ENCODE assay signal across 1 cellular context in the genomic region with DNA sequence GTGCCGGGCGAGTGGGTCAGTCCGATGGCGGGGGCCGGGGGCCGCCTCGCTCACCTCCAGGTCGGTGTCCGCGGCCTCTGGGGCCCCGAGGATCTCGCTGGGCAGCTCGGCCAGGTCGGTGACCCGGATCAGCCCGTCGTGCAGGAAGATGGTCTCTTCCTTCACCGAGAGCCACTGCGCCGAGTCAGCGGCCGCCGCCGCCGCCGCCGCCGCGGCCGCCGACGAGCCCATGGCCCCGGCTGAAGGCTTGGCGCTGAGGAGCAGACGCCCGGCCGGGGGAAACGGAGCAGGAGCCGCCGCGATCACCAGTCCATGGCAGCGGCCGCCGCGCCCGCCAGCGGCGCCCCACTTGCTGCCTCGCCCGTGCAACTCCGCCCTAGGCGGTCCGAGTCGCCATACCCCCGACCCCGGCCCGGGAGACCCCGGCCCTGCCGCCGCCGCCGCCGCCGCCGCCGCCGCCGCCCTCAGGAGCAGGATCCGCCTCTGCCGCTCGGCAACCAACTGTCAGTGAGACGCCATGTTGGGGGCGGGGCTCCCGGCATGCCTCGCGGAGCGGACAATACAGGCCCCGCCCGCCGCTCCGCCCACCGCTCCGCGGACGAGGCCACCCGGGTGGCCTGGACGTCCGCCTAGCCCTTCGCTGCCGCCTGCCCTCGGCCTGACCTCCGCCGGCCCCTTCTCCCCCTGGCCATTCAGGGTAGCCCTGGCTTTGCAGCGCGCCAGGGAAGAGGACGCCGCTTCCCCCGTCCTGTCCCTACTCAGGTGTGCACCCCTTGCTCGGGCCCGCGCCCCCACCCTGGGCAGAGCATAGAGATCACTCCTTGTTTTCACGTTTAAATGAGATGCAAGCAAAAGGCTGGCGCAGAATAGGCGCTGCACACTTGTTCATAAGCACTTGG.
TF ChIP-seq lines count a peak whose summit lies in the region.

A gene with protein sequence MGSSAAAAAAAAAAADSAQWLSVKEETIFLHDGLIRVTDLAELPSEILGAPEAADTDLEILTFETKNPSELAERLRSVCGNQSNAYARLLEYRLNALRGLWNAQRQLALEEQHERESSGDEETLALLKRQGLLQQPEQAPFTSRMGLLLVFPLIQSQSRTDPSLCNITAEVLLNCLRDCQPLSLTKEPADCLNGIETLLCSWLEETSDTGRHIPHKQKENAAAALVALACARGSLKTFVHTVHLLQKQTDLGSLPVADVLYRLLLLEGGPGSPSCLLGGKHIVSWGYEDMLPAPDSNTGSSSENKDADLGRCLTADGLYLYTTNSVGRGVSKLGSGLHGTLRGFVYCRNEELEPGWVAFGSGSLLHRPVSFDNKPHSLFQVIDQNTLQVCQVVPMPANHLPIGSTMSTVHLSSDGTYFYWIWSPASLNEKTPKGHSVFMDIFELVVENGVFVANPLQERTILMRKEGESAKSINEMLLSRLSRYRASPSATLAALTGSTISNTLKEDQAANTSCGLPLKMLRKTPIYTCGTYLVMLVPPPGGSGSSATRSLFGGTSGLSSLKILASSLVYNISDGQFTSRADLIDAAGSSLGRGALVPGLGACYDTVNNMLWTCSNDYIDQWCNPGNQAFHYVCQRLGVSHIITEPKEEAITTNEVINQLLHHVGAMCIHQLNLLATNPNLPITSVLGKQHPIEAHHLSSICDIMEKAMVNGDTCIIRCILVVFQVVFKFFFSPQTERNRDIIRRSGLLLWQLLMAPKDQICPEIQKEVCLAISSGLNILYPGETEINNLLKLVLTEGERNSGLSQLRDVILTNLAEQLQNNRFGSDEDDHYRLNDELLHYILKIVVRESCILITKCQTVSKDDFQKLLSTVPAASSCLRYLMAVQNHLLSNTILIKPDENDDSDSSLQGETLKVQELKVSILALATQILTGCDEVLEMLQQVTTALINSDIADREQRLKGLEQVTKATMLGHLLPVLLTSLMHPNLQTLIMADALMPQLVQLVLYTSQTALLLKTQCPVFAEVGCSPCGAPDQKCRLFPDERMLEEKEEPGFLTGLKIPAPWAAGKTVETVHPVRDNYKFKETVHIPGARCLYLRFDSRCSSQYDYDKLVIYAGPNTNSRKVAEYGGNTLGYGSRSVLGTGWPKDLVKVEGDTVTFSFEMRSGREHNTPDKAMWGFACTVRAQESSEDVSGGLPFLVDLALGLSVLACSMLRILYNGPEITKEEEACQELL (N-terminal part only) (minus strand): TSS at position 534 of the 899 bp plus-strand sequence. CDS start 303 bp downstream, at position 231.

TF ChIP-seq in K562, 482 proteins besides CTCF, POLR2A, EP300 and RAD21 (continued from another document):
- TF ChIP-seq, protein P1, sequence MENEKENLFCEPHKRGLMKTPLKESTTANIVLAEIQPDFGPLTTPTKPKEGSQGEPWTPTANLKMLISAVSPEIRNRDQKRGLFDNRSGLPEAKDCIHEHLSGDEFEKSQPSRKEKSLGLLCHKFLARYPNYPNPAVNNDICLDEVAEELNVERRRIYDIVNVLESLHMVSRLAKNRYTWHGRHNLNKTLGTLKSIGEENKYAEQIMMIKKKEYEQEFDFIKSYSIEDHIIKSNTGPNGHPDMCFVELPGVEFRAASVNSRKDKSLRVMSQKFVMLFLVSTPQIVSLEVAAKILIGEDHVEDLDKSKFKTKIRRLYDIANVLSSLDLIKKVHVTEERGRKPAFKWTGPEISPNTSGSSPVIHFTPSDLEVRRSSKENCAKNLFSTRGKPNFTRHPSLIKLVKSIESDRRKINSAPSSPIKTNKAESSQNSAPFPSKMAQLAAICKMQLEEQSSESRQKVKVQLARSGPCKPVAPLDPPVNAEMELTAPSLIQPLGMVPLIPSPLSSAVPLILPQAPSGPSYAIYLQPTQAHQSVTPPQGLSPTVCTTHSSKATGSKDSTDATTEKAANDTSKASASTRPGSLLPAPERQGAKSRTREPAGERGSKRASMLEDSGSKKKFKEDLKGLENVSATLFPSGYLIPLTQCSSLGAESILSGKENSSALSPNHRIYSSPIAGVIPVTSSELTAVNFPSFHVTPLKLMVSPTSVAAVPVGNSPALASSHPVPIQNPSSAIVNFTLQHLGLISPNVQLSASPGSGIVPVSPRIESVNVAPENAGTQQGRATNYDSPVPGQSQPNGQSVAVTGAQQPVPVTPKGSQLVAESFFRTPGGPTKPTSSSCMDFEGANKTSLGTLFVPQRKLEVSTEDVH (IDR thresholded peaks at IDR 0.05; ENCODE audit: low read depth, partially characterized antibody), result no peak
- no peak for TF ChIP-seq POLR3G (IDR thresholded peaks at IDR 0.05; ENCODE audit: extremely low read depth, insufficient read length, insufficient replicate concordance)
- TF ChIP-seq MCM7 (IDR thresholded peaks at IDR 0.05), result no peak
- TF ChIP-seq YBX1 (IDR thresholded peaks at IDR 0.05), result no peak
- no peak for TF ChIP-seq SMARCC2 (IDR thresholded peaks at IDR 0.05; ENCODE audit: low read depth)
- no peak for TF ChIP-seq ZNF507 (tag; conservative IDR thresholded peaks at IDR 0.05)
- TF ChIP-seq, protein P2, sequence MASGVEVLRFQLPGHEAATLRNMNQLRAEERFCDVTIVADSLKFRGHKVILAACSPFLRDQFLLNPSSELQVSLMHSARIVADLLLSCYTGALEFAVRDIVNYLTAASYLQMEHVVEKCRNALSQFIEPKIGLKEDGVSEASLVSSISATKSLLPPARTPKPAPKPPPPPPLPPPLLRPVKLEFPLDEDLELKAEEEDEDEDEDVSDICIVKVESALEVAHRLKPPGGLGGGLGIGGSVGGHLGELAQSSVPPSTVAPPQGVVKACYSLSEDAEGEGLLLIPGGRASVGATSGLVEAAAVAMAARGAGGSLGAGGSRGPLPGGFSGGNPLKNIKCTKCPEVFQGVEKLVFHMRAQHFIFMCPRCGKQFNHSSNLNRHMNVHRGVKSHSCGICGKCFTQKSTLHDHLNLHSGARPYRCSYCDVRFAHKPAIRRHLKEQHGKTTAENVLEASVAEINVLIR (CRISPR knock-in tag; IDR thresholded peaks at IDR 0.05), result no peak
- TF ChIP-seq ZSCAN32 (CRISPR knock-in tag; IDR thresholded peaks at IDR 0.05), result no peak
- TF ChIP-seq, protein P3, sequence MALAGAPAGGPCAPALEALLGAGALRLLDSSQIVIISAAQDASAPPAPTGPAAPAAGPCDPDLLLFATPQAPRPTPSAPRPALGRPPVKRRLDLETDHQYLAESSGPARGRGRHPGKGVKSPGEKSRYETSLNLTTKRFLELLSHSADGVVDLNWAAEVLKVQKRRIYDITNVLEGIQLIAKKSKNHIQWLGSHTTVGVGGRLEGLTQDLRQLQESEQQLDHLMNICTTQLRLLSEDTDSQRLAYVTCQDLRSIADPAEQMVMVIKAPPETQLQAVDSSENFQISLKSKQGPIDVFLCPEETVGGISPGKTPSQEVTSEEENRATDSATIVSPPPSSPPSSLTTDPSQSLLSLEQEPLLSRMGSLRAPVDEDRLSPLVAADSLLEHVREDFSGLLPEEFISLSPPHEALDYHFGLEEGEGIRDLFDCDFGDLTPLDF (CRISPR knock-in tag; IDR thresholded peaks at IDR 0.05), result no peak
- TF ChIP-seq ETS2 (tag; IDR thresholded peaks at IDR 0.05; ENCODE audit: borderline replicate concordance, poor library complexity, severe bottlenecking), result no peak
- TF ChIP-seq TRIM24 (IDR thresholded peaks at IDR 0.05), result peak in 1 of 2 experiments; percentile 27; a peak in 1 of 4 replicates
- no peak for TF ChIP-seq E2F3 (CRISPR knock-in tag; IDR thresholded peaks at IDR 0.05)
- TF ChIP-seq KDM2B (CRISPR knock-in tag; IDR thresholded peaks at IDR 0.05), result peak; percentile 78; the same call in 1 of the 2 replicates
- TF ChIP-seq, protein P4, sequence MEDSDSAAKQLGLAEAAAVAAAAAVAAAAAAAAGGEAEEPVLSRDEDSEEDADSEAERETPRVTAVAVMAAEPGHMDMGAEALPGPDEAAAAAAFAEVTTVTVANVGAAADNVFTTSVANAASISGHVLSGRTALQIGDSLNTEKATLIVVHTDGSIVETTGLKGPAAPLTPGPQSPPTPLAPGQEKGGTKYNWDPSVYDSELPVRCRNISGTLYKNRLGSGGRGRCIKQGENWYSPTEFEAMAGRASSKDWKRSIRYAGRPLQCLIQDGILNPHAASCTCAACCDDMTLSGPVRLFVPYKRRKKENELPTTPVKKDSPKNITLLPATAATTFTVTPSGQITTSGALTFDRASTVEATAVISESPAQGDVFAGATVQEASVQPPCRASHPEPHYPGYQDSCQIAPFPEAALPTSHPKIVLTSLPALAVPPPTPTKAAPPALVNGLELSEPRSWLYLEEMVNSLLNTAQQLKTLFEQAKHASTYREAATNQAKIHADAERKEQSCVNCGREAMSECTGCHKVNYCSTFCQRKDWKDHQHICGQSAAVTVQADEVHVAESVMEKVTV (CRISPR knock-in tag; IDR thresholded peaks at IDR 0.05), result no peak
- no peak for TF ChIP-seq ZNF197 (CRISPR knock-in tag; IDR thresholded peaks at IDR 0.05; ENCODE audit: low read depth)
- no peak for TF ChIP-seq NR2F6 (CRISPR knock-in tag; IDR thresholded peaks at IDR 0.05)
- TF ChIP-seq JUNB (CRISPR knock-in tag; conservative IDR thresholded peaks at IDR 0.05), result no peak
- no peak for TF ChIP-seq ZNF668 (CRISPR knock-in tag; IDR thresholded peaks at IDR 0.05)
- no peak for TF ChIP-seq SETDB1 (IDR thresholded peaks at IDR 0.05; ENCODE audit: low read length)
- no peak for TF ChIP-seq CCAR2 (IDR thresholded peaks at IDR 0.05; ENCODE audit: low read depth, low read length)
- TF ChIP-seq ZNF23 (CRISPR knock-in tag; IDR thresholded peaks at IDR 0.05), result no peak
- TF ChIP-seq ZBTB7A (IDR thresholded peaks at IDR 0.05; ENCODE audit: borderline replicate concordance, control insufficient read depth, low read depth, low read length), result peak; percentile 10; the same call in 1 of the 2 replicates
- 0 out of 2 replicates have a peak, but pooled peaks have one; percentile 14 for TF ChIP-seq TEAD4 (IDR thresholded peaks at IDR 0.05; ENCODE audit: low read length)
- no peak for TF ChIP-seq TEAD4 (CRISPR knock-in tag; IDR thresholded peaks at IDR 0.05; ENCODE audit: borderline replicate concordance)
- peak; percentile 74 to 93 (median 93) for TF ChIP-seq YY1 (IDR thresholded peaks at IDR 0.05; ENCODE audit: borderline replicate concordance in 1 of 3, control insufficient read depth in 1 of 3, extremely low read depth in 1 of 3, insufficient read depth in 3 of 3, insufficient read length in 1 of 3, insufficient replicate concordance in 2 of 3, low read depth in 1 of 3, low read length in 2 of 3)
- TF ChIP-seq JUN (IDR thresholded peaks at IDR 0.05; ENCODE audit: borderline replicate concordance, low read depth, low read length), result no peak
- TF ChIP-seq JUN (CRISPR knock-in tag; IDR thresholded peaks at IDR 0.05; ENCODE audit: borderline replicate concordance), result no peak
- TF ChIP-seq OTX1 (CRISPR knock-in tag; IDR thresholded peaks at IDR 0.05), result no peak
- no peak for TF ChIP-seq ZNF232 (CRISPR knock-in tag; IDR thresholded peaks at IDR 0.05)
- TF ChIP-seq TCF3 (CRISPR knock-in tag; IDR thresholded peaks at IDR 0.05), result no peak; the same call in 1 of the 2 replicates
- TF ChIP-seq PRMT5 (CRISPR knock-in tag; IDR thresholded peaks at IDR 0.05), result no peak
- TF ChIP-seq GTF2E2 (tag; IDR thresholded peaks at IDR 0.05), result peak; percentile 65; the same call in 1 of the 2 replicates
- no peak for TF ChIP-seq RBM14 (IDR thresholded peaks at IDR 0.05; ENCODE audit: borderline replicate concordance, insufficient read depth, low read depth, low read length)
- TF ChIP-seq SRF (CRISPR knock-in tag; IDR thresholded peaks at IDR 0.05), result no peak; a peak in 1 of 4 replicates
- no peak for TF ChIP-seq MAFF (IDR thresholded peaks at IDR 0.05; ENCODE audit: low read length)
- TF ChIP-seq, protein P5, sequence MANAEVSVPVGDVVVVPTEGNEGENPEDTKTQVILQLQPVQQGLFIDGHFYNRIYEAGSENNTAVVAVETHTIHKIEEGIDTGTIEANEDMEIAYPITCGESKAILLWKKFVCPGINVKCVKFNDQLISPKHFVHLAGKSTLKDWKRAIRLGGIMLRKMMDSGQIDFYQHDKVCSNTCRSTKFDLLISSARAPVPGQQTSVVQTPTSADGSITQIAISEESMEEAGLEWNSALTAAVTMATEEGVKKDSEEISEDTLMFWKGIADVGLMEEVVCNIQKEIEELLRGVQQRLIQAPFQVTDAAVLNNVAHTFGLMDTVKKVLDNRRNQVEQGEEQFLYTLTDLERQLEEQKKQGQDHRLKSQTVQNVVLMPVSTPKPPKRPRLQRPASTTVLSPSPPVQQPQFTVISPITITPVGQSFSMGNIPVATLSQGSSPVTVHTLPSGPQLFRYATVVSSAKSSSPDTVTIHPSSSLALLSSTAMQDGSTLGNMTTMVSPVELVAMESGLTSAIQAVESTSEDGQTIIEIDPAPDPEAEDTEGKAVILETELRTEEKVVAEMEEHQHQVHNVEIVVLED (CRISPR knock-in tag; IDR thresholded peaks at IDR 0.05), result no peak
- TF ChIP-seq SPI1 (IDR thresholded peaks at IDR 0.05; ENCODE audit: borderline replicate concordance, low read depth, low read length), result no peak
- TF ChIP-seq HDGF (IDR thresholded peaks at IDR 0.05), result 0 out of 2 replicates have a peak, but pooled peaks have one; percentile 61
- peak; percentile 6 for TF ChIP-seq HNRNPK (IDR thresholded peaks at IDR 0.05; ENCODE audit: low read depth, low read length, poor library complexity, severe bottlenecking)
- TF ChIP-seq PHB2 (IDR thresholded peaks at IDR 0.05; ENCODE audit: low read depth), result no peak
- TF ChIP-seq ZZZ3 (IDR thresholded peaks at IDR 0.05), result no peak
- TF ChIP-seq CHD4 (IDR thresholded peaks at IDR 0.05; ENCODE audit: insufficient read depth, insufficient replicate concordance, low read depth, low read length, poor library complexity, severe bottlenecking), result no peak
- peak; percentile 27; the same call in 1 of the 2 replicates for TF ChIP-seq ZNF316 (IDR thresholded peaks at IDR 0.05)
